Comparison of ENCODE assay signal across 12 cellular contexts in genomic region chr2:127643698-127644660, GRCh38. TPM values are rescaled to one million over a fixed set of nuclear protein-coding genes. Genes with fewer than 3 reads are reported as not detected.
DNase-seq lines count a peak whose midpoint lies in the region; ATAC-seq and TF ChIP-seq lines count a peak whose summit lies in the region.
"Had no signal": no experiment of that assay in that cellular context is flagged by ENCODE, and none has a peak within 500 bp of the region (broad histone marks: within the 10 kb centered on the region; RNA-seq: fewer than 3 reads in every experiment).

No MANE protein-coding gene starts in this region.

- H3K9me3 Mint-ChIP-seq in glutamatergic neuron (ENCODE audit: unreplicated experiment) = peaks cover 3% of the 10 kb centered on the region
- H3K9me3 Mint-ChIP-seq in stimulated activated naive B cell treated with anti-CD40 and anti-IgM and Interleukin-4, amounts not matched to agents 10 μg/mL and 1 μg/mL and 100 μg/mL, for 72 hours = no peaks in the 10 kb centered on the region
- H3K9me3 Mint-ChIP-seq: mesothelial cell of epicardium had no signal

- H3K27me3 Mint-ChIP-seq in glutamatergic neuron (ENCODE audit: unreplicated experiment) = peaks cover 4% of the 10 kb centered on the region
- no peaks in the 10 kb centered on the region for H3K27me3 Mint-ChIP-seq in stimulated activated naive B cell treated with anti-CD40 and anti-IgM and Interleukin-4, amounts not matched to agents 10 μg/mL and 1 μg/mL and 100 μg/mL, for 72 hours

- no peaks in the 10 kb centered on the region for H3K36me3 Mint-ChIP-seq in glutamatergic neuron (ENCODE audit: unreplicated experiment)
- H3K36me3 Mint-ChIP-seq in stimulated activated naive B cell treated with anti-CD40 and anti-IgM and Interleukin-4, amounts not matched to agents 10 μg/mL and 1 μg/mL and 100 μg/mL, for 72 hours = peaks cover 0 to 1% of the 10 kb centered on the region in 2 donors
- H3K36me3 Mint-ChIP-seq: mesothelial cell of epicardium had no signal

- TF ChIP-seq CTCF in GM12875 (IDR thresholded peaks at IDR 0.05; ENCODE audit: borderline replicate concordance, insufficient read depth, low read depth, low read length) = peak; percentile 24; the same call in 1 of the 2 replicates
- no peak for TF ChIP-seq CTCF in glutamatergic neuron (IDR thresholded peaks at IDR 0.05; ENCODE audit: partially characterized antibody, unreplicated experiment)

- H3K4me3 ChIP-seq in GM12875 (ENCODE audit: low read depth, low read length) = no peak overlapping the region
- no peak overlapping the region for H3K4me3 ChIP-seq in SK-N-MC

- peaks cover 5% of the 10 kb centered on the region for H3K4me1 Mint-ChIP-seq in glutamatergic neuron (ENCODE audit: low read depth, unreplicated experiment)
- H3K4me1 Mint-ChIP-seq in stimulated activated naive B cell treated with anti-CD40 and anti-IgM and Interleukin-4, amounts not matched to agents 10 μg/mL and 1 μg/mL and 100 μg/mL, for 72 hours = peaks cover 39 to 79% of the 10 kb centered on the region in 2 donors

- H3K4me3 Mint-ChIP-seq in glutamatergic neuron (ENCODE audit: unreplicated experiment) = no peak overlapping the region
- no peak overlapping the region for H3K4me3 Mint-ChIP-seq in stimulated activated naive B cell treated with anti-CD40 and anti-IgM and Interleukin-4, amounts not matched to agents 10 μg/mL and 1 μg/mL and 100 μg/mL, for 72 hours
- H3K4me3 Mint-ChIP-seq: mesothelial cell of epicardium had no signal

- H3K9ac ChIP-seq in SK-N-MC (ENCODE audit: insufficient read length) = peak overlapping the region; percentile 11

- ATAC-seq in stimulated activated naive B cell treated with anti-CD40 and anti-IgM and Interleukin-4, amounts not matched to agents 10 μg/mL and 1 μg/mL and 100 μg/mL, for 72 hours (replicated peaks) = no peak
- ATAC-seq in left colon (no peak), HG02623 (IDR thresholded peaks at IDR 0.05; ENCODE audit: unreplicated experiment) (no peak)

- intact Hi-C loops in left colon (cut with DNase I, micrococcal nuclease) = no loop called here

- no peaks in the 10 kb centered on the region for H3K36me3 ChIP-seq in SK-N-MC (ENCODE audit: insufficient read depth, low read length)

- no peaks in the 10 kb centered on the region for H3K9me3 ChIP-seq in SK-N-MC (ENCODE audit: low read depth, low read length)

- DNase-seq in SK-N-MC (ENCODE audit: low read depth, low spot score) = no peak
- no peak for DNase-seq in glutamatergic neuron
- no peak for DNase-seq in stimulated activated naive B cell treated with anti-CD40 and anti-IgM and Interleukin-4, amounts not matched to agents 10 μg/mL and 1 μg/mL and 100 μg/mL, for 72 hours
- no peak for DNase-seq in left colon
- no peak for DNase-seq in NCI-H2196 (lab: John Stamatoyannopoulos, UW; ENCODE audit: unreplicated experiment)
- DNase-seq: NCI-H1105 treated with DMSO at 0.1 percent for 48 hours, NCI-H526 treated with DMSO at 0.1 percent for 48 hours, SHP77 had no signal

- peak overlapping the region; percentile 62 for H3K27ac Mint-ChIP-seq in glutamatergic neuron (ENCODE audit: unreplicated experiment)
- peak overlapping the region; percentile 9 for H3K27ac Mint-ChIP-seq in stimulated activated naive B cell treated with anti-CD40 and anti-IgM and Interleukin-4, amounts not matched to agents 10 μg/mL and 1 μg/mL and 100 μg/mL, for 72 hours
- H3K27ac Mint-ChIP-seq: mesothelial cell of epicardium had no signal

- H3K27ac ChIP-seq in SK-N-MC = peak overlapping the region; percentile 89

RNA-seq across cellular contexts. Expression of gene GPR17, which starts 2.0 kb away (rescaled TPM):
- not detected for total RNA-seq in glutamatergic neuron (ENCODE audit: unreplicated experiment)
- under 1 TPM in 1 of 2 donors, not detected in 1; 0.31 TPM for total RNA-seq in left colon
- total RNA-seq: mesothelial cell of epicardium, subcutaneous adipose tissue had no signal

RNA-seq across cellular contexts. Expression of gene LIMS2, which starts 31.4 kb away (rescaled TPM):
- total RNA-seq in glutamatergic neuron (ENCODE audit: unreplicated experiment) = 0.29 TPM
- 10 to 100 TPM in 1 of 2 donors, 1 to 10 TPM in 1; 9.2 to 50.2 TPM for total RNA-seq in left colon

RNA-seq across cellular contexts. Expression of gene SFT2D3, which starts 57.3 kb away (rescaled TPM):
- total RNA-seq in glutamatergic neuron (ENCODE audit: unreplicated experiment) (6.4 TPM), left colon (1 to 10 TPM; 8.5 to 9.0 TPM)
